In the genomic region with DNA sequence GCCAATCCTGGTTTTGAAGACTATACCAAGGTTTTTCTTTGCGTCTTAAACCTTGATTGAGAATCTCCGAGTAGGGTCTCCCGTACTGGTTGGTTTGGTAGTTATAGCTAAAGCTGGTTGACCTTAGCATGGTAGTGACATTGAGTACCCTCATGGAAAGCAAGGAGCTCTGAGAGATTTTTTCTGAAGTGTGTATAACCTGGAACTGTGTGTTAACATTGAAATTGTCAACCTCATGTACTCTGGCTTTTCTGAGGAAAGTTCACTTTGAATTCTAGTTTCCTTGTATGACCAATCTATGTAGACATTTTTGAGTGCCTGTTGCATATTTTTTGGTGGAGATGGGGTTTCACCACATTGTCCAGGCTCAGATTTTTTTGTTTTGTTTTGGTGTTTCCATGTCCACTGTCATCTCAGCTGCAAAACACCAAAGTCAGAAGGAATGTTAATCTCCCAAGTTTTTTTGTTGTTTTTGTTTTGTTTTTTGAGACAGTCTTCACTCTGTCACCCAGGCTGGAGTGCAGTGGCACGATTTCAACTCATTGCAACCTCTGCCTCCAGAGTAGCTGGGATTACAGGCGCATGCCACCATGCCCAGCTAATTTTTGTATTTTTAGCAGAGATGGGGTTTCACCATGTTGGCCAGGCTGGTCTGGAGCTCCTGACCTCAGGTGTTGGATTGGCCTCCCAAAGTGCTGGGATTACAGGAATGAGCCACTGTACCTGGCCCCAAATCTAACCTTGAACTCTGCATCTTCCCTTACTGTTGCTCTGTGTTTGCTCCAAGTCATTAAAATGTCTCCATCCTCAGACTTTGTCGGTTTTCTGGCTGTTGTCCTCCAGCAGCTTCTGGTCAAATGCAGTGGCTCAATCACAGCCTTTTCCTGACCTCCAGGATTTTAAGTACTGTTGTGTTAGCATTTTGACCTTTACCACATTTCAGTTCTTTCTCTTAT, we compare ENCODE assay signal across 12 cellular contexts. TPM values are rescaled to one million over a fixed set of nuclear protein-coding genes. Genes with fewer than 3 reads are reported as not detected.
DNase-seq lines count a peak whose midpoint lies in the region; ATAC-seq and TF ChIP-seq lines count a peak whose summit lies in the region.
"Had no signal": no experiment of that assay in that cellular context is flagged by ENCODE, and none has a peak within 500 bp of the region (broad histone marks: within the 10 kb centered on the region; RNA-seq: fewer than 3 reads in every experiment).

No MANE protein-coding gene starts in this region.

- no peak overlapping the region for H3K4me3 Mint-ChIP-seq in activated CD8-positive, alpha-beta memory T cell treated with anti-CD3 and anti-CD28 coated beads, Interleukin-2, amount 10 ng/mL, durations not matched to agents 7 days and 5 days
- H3K4me3 Mint-ChIP-seq: T-helper 1 cell treated with Interleukin-12 subunit alpha and Interleukin-12 subunit beta and Interleukin-4 antibody, amounts not matched to agents 30 μg/mL and 1 μg/mL, for 36 hours had no signal

- H3K27ac ChIP-seq in ectodermal cell (ENCODE audit: insufficient read depth, low read depth, low read length, poor library complexity, severe bottlenecking), result peak overlapping the region; percentile 39
- H3K27ac ChIP-seq: suprapubic skin had no signal

- WGBS in ectodermal cell, 2 experiments, result 92 to 93% methylated on average over 6 of the region's 6 CpGs

- no peak for ATAC-seq in activated CD8-positive, alpha-beta memory T cell treated with anti-CD3 and anti-CD28 coated beads, Interleukin-2, amount 10 ng/mL, durations not matched to agents 7 days and 5 days
- ATAC-seq: right cardiac atrium had no signal

- peaks cover 58% of the 10 kb centered on the region for H3K36me3 Mint-ChIP-seq in activated CD8-positive, alpha-beta memory T cell treated with anti-CD3 and anti-CD28 coated beads, Interleukin-2, amount 10 ng/mL, durations not matched to agents 7 days and 5 days

- peaks cover 7% of the 10 kb centered on the region for H3K4me1 ChIP-seq in ectodermal cell (ENCODE audit: control insufficient read depth, insufficient read depth, low read length)

- no peak for TF ChIP-seq CTCF in NB4 (IDR thresholded peaks at IDR 0.05; ENCODE audit: low read depth, low read length)

- CTCF ChIA-PET in activated CD8-positive, alpha-beta memory T cell treated with anti-CD3 and anti-CD28 coated beads, Interleukin-2, amount 10 ng/mL, durations not matched to agents 7 days and 5 days (lab: Charles Lee), result interaction anchor here (1.8 to 7.9 kb wide), 2 partner anchors 12 to 19 kb away, joined by 4 to 51 read pairs; partner anchors contain the start of gene SLC18B1

- H3K27ac Mint-ChIP-seq in activated CD8-positive, alpha-beta memory T cell treated with anti-CD3 and anti-CD28 coated beads, Interleukin-2, amount 10 ng/mL, durations not matched to agents 7 days and 5 days, result no peak overlapping the region

- no peaks in the 10 kb centered on the region for H3K9me3 Mint-ChIP-seq in activated CD8-positive, alpha-beta memory T cell treated with anti-CD3 and anti-CD28 coated beads, Interleukin-2, amount 10 ng/mL, durations not matched to agents 7 days and 5 days (ENCODE audit: low read depth)
- H3K9me3 Mint-ChIP-seq: T-helper 1 cell treated with Interleukin-12 subunit alpha and Interleukin-12 subunit beta and Interleukin-4 antibody, amounts not matched to agents 30 μg/mL and 1 μg/mL, for 36 hours had no signal

- no peaks in the 10 kb centered on the region for H3K9me3 ChIP-seq in ectodermal cell (ENCODE audit: control insufficient read depth, low read length)
- H3K9me3 ChIP-seq: suprapubic skin had no signal

- H3K4me1 Mint-ChIP-seq in activated CD8-positive, alpha-beta memory T cell treated with anti-CD3 and anti-CD28 coated beads, Interleukin-2, amount 10 ng/mL, durations not matched to agents 7 days and 5 days, result peaks cover 45% of the 10 kb centered on the region

- H3K4me3 ChIP-seq in NB4 (ENCODE audit: low read depth, low read length), result peak overlapping the region; percentile 4
- H3K4me3 ChIP-seq in ectodermal cell (ENCODE audit: insufficient read depth, low read depth, low read length), result no peak overlapping the region
- H3K4me3 ChIP-seq: suprapubic skin had no signal

- peak; percentile 72 for DNase-seq in activated CD8-positive, alpha-beta memory T cell treated with anti-CD3 and anti-CD28 coated beads, Interleukin-2, amount 50 U/mL, for 48 hours
- DNase-seq in activated CD8-positive, alpha-beta memory T cell treated with anti-CD3 and anti-CD28 coated beads, Interleukin-2, amount 10 ng/mL, durations not matched to agents 7 days and 5 days, result no peak
- DNase-seq in NB4 (ENCODE audit: low read depth) (peak; percentile 33), iPS-NIHi7 (ENCODE audit: extremely low spot score) (no peak), Ammon's horn (ENCODE audit: low spot score) (no peak), H4 (ENCODE audit: low spot score) (no peak)
- peak; percentile 45 for DNase-seq in stimulated activated CD8-positive, alpha-beta memory T cell treated with anti-CD3 and anti-CD28 coated beads, Interleukin-4, amount 100 ng/mL, for 48 hours
- DNase-seq: NCI-H2029 treated with DMSO at 0.1 percent for 48 hours, right cardiac atrium had no signal

- no peak for TF ChIP-seq POLR2A in NB4 (IDR thresholded peaks at IDR 0.05; ENCODE audit: extremely low read depth, insufficient read length)

- no peaks in the 10 kb centered on the region for H3K27me3 ChIP-seq in ectodermal cell (ENCODE audit: control insufficient read depth, insufficient read depth, low read length, poor library complexity, severe bottlenecking)
- H3K27me3 ChIP-seq: suprapubic skin had no signal

- no peaks in the 10 kb centered on the region for H3K27me3 Mint-ChIP-seq in activated CD8-positive, alpha-beta memory T cell treated with anti-CD3 and anti-CD28 coated beads, Interleukin-2, amount 10 ng/mL, durations not matched to agents 7 days and 5 days

- H3K36me3 ChIP-seq in ectodermal cell (ENCODE audit: control insufficient read depth, insufficient read depth, low read length), result peaks cover 38% of the 10 kb centered on the region

RNA-seq across cellular contexts. Expression of gene RPS12, which starts 4.3 kb away (rescaled TPM):
- 1,000 to 10,000 TPM; 1,017 to 1,085 TPM for total RNA-seq in activated CD8-positive, alpha-beta memory T cell treated with anti-CD3 and anti-CD28 coated beads, Interleukin-2, amount 10 ng/mL, durations not matched to agents 7 days and 5 days
- 1,987 TPM for polyA plus RNA-seq in ectodermal cell (2013, experiment 1 of 4)
- polyA plus RNA-seq in ectodermal cell (2013, experiment 2 of 4), result 1,944 TPM
- polyA plus RNA-seq in ectodermal cell (2013, experiment 3 of 4), result 2,236 TPM
- 2,590 TPM for polyA plus RNA-seq in ectodermal cell (2013, experiment 4 of 4)
- 2,146 and 2,177 TPM in 2 replicates for total RNA-seq in H4 (2014; rRNA removed; shearing (Covaris generic))

RNA-seq across cellular contexts. Expression of gene SLC18B1, which starts 20.2 kb away (rescaled TPM):
- total RNA-seq in activated CD8-positive, alpha-beta memory T cell treated with anti-CD3 and anti-CD28 coated beads, Interleukin-2, amount 10 ng/mL, durations not matched to agents 7 days and 5 days, result 1 to 10 TPM; 6.4 to 7.8 TPM
- 8.4 TPM for polyA plus RNA-seq in ectodermal cell (2013, experiment 1 of 4)
- 8.0 TPM for polyA plus RNA-seq in ectodermal cell (2013, experiment 2 of 4)
- 7.2 TPM for polyA plus RNA-seq in ectodermal cell (2013, experiment 3 of 4)
- polyA plus RNA-seq in ectodermal cell (2013, experiment 4 of 4), result 8.8 TPM
- 6.0 and 9.4 TPM in 2 replicates for total RNA-seq in H4 (2014; rRNA removed; shearing (Covaris generic))

Comparison
In these comparisons a context has a peak if more than half of its experiments do, and no peak if none do; other contexts are left out.
1. DNase-seq: peak in activated CD8-positive, alpha-beta memory T cell treated with anti-CD3 and anti-CD28 coated beads, Interleukin-2, amount 50 U/mL, for 48 hours (single experiment), NB4 (single experiment) and stimulated activated CD8-positive, alpha-beta memory T cell treated with anti-CD3 and anti-CD28 coated beads, Interleukin-4, amount 100 ng/mL, for 48 hours (single experiment); none in activated CD8-positive, alpha-beta memory T cell treated with anti-CD3 and anti-CD28 coated beads, Interleukin-2, amount 10 ng/mL, durations not matched to agents 7 days and 5 days (single experiment), iPS-NIHi7 (single experiment), Ammon's horn (single experiment) and H4 (single experiment).